In the genomic region with DNA sequence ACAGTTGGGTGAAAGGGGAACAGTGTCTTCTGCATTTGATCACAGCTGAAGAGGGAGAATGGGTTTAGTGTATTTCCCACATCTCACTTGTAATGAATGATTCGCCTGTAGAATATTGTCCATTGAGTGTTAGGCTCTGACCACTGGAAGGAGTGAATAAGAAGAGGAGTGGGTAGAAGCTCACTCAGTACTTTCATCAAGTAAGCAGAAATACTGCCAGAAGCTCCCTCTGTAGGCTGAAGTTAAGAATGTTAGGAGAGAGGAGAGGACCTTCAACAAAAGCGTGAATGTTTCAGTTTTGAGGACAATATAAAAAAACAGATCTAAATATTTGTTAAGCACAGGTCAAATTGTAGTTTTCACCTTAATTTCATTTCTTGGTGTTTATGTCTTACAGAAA, we compare ENCODE assay signal across 8 cellular contexts. TPM values are rescaled to one million over a fixed set of nuclear protein-coding genes. Genes with fewer than 3 reads are reported as not detected.
A peak's percentile ranks its signal among the peaks of the same experiment; 100 is the strongest.
DNase-seq lines count a peak whose midpoint lies in the region; ATAC-seq and TF ChIP-seq lines count a peak whose summit lies in the region.

No MANE protein-coding gene starts in this region.

- DNase-seq in cardiac muscle cell (ENCODE audit: low read depth in 1 of 2, low spot score in 1 of 2) (peak; percentile 48 to 52), right cardiac atrium (no peak), SK-MEL-5 (ENCODE audit: low read depth, low spot score) (peak; percentile 78), foreskin melanocyte (peak; percentile 76), superior temporal gyrus (ENCODE audit: extremely low spot score) (peak; percentile 72), middle frontal gyrus (ENCODE audit: extremely low spot score, low spot score) (no peak), NCI-H1436 treated with DMSO at 0.1 percent for 48 hours (lab: John Stamatoyannopoulos, UW) (no peak)

- H3K9me3 ChIP-seq in cardiac muscle cell (ENCODE audit: low read depth) (no peaks in the 10 kb centered on the region), right cardiac atrium (ENCODE audit: control insufficient read depth, low read length) (no peaks in the 10 kb centered on the region)

- TF ChIP-seq CTCF in cardiac muscle cell (IDR thresholded peaks at IDR 0.05; ENCODE audit: low read depth, low read length) = peak; percentile 47

- intact Hi-C loops in right cardiac atrium (cut with DNase I) = no loop called here

- H3K27me3 ChIP-seq in cardiac muscle cell (no peaks in the 10 kb centered on the region), right cardiac atrium (ENCODE audit: control insufficient read depth, insufficient read depth) (no peaks in the 10 kb centered on the region)

- no peaks in the 10 kb centered on the region for H3K36me3 ChIP-seq in cardiac muscle cell

- ATAC-seq in right cardiac atrium (no peak), GM19463 (IDR thresholded peaks at IDR 0.05; ENCODE audit: unreplicated experiment) (no peak)

- no peaks in the 10 kb centered on the region for H3K4me1 ChIP-seq in cardiac muscle cell (ENCODE audit: low read depth)
- no peaks in the 10 kb centered on the region for H3K4me1 ChIP-seq in right cardiac atrium (ENCODE audit: control insufficient read depth, insufficient read depth, low read length)

- in situ Hi-C loops in SK-MEL-5 (cut with HindIII; ENCODE audit: low pct_unique_long_range_greater_than_20kb, low sequenced_read_pairs) = no loop called here

- 67% methylated on average over 2 of the region's 2 CpGs for WGBS in right cardiac atrium

- H3K27ac ChIP-seq in cardiac muscle cell (peak overlapping the region; percentile 65), right cardiac atrium (ENCODE audit: low read length) (no peak overlapping the region)

- H3K4me3 ChIP-seq in cardiac muscle cell (no peak overlapping the region), right cardiac atrium (ENCODE audit: low read length) (no peak overlapping the region)

RNA-seq across cellular contexts. Expression of gene FSD1L, which starts 27.5 kb away (rescaled TPM):
- total RNA-seq in cardiac muscle cell (4.3 and 8.8 TPM in 2 replicates), right cardiac atrium (1 to 10 TPM; 2.9 to 5.3 (median 3.8) TPM)
- polyA plus RNA-seq in cardiac muscle cell (10.1 and 11.9 TPM in 2 replicates), right cardiac atrium (1.0 TPM)
- total RNA-seq in SK-MEL-5 (2014; rRNA removed; shearing (Covaris generic)) = 2.5 and 2.7 TPM in 2 replicates
- 0.99 and 1.4 TPM in 2 replicates for polyA plus RNA-seq in SK-MEL-5 (2015; cell fraction: cytosol; rRNA removed)
- polyA plus RNA-seq in SK-MEL-5 (2015; cell fraction: nucleus; rRNA removed) = 18.3 and 21.2 TPM in 2 replicates

Comparison
In these comparisons a context has a peak if more than half of its experiments do, and no peak if none do; other contexts are left out.
1. DNase-seq: peak in cardiac muscle cell (2 of 2), SK-MEL-5 (single experiment), foreskin melanocyte (single experiment) and superior temporal gyrus (single experiment); none in right cardiac atrium (0 of 3), middle frontal gyrus (single experiment) and NCI-H1436 treated with DMSO at 0.1 percent for 48 hours (single experiment).